ENCODE assay signal across 12 cellular contexts in genomic region chr6:96947055-96947454, GRCh38. TPM values are rescaled to one million over a fixed set of nuclear protein-coding genes. Genes with fewer than 3 reads are reported as not detected.
DNase-seq lines count a peak whose midpoint lies in the region; ATAC-seq and TF ChIP-seq lines count a peak whose summit lies in the region.
"Had no signal": no experiment of that assay in that cellular context is flagged by ENCODE, and none has a peak within 500 bp of the region (broad histone marks: within the 10 kb centered on the region; RNA-seq: fewer than 3 reads in every experiment).

No MANE protein-coding gene starts in this region.

- no peak for DNase-seq in CD4-positive, alpha-beta T cell
- DNase-seq in NOMO-1 (lab: John Stamatoyannopoulos, UW; ENCODE audit: unreplicated experiment in 2 of 2) (no peak), GOT3 (lab: John Stamatoyannopoulos, UW) (no peak), RWPE1 (ENCODE audit: low spot score) (no peak)
- DNase-seq in stimulated activated CD4-positive, alpha-beta T cell treated with anti-CD3 and anti-CD28 coated beads, Interleukin-15, amount 100 ng/mL, for 24 hours = no peak
- DNase-seq: activated CD4-positive, alpha-beta T cell treated with anti-CD3 and anti-CD28 coated beads, Interleukin-2, amount 10 ng/mL, durations not matched to agents 7 days and 5 days; foreskin fibroblast had no signal

- H3K27me3 Mint-ChIP-seq in CD4-positive, alpha-beta T cell = no peaks in the 10 kb centered on the region
- H3K27me3 Mint-ChIP-seq: activated CD4-positive, alpha-beta T cell treated with anti-CD3 and anti-CD28 coated beads, Interleukin-2, amount 10 ng/mL, durations not matched to agents 7 days and 5 days; brain had no signal

- no peak overlapping the region for H3K27ac ChIP-seq in CD4-positive, alpha-beta T cell (ENCODE audit: low read depth, low read length)
- no peak overlapping the region for H3K27ac ChIP-seq in RWPE1
- H3K27ac ChIP-seq: vagina had no signal

- no peaks in the 10 kb centered on the region for H3K36me3 Mint-ChIP-seq in CD4-positive, alpha-beta T cell (ENCODE audit: low read depth)
- H3K36me3 Mint-ChIP-seq: brain had no signal

- H3K4me1 Mint-ChIP-seq in CD4-positive, alpha-beta T cell (ENCODE audit: low read depth) = no peaks in the 10 kb centered on the region

- intact Hi-C loops in CD4-positive, alpha-beta T cell (cut with DNase I, micrococcal nuclease) = no loop called here

- no peak for TF ChIP-seq CTCF in CD4-positive, alpha-beta T cell (IDR thresholded peaks at IDR 0.05)
- TF ChIP-seq CTCF in RWPE1 (conservative IDR thresholded peaks at IDR 0.05; ENCODE audit: low read depth) = no peak

- H3K9me3 Mint-ChIP-seq in CD4-positive, alpha-beta T cell = no peaks in the 10 kb centered on the region

- H3K27ac Mint-ChIP-seq in CD4-positive, alpha-beta T cell = no peak overlapping the region
- H3K27ac Mint-ChIP-seq: activated CD4-positive, alpha-beta T cell treated with anti-CD3 and anti-CD28 coated beads, Interleukin-2, amount 10 ng/mL, durations not matched to agents 7 days and 5 days; brain had no signal

- H3K27me3 ChIP-seq in CD4-positive, alpha-beta T cell (ENCODE audit: control insufficient read depth, insufficient read depth, low read length) = no peaks in the 10 kb centered on the region
- H3K27me3 ChIP-seq: vagina had no signal

- POLR2A ChIA-PET in CD4-positive, alpha-beta T cell (lab: Charles Lee) = no interaction called here
- POLR2A ChIA-PET in RWPE1 (lab: Yijun Ruan, JAX; ENCODE audit: low non-redundant PET) = no interaction called here

- no peaks in the 10 kb centered on the region for H3K9me3 ChIP-seq in CD4-positive, alpha-beta T cell (ENCODE audit: control insufficient read depth, low read length)
- H3K9me3 ChIP-seq: vagina had no signal

- H3K4me3 Mint-ChIP-seq in CD4-positive, alpha-beta T cell = no peak overlapping the region
- H3K4me3 Mint-ChIP-seq: activated CD4-positive, alpha-beta T cell treated with anti-CD3 and anti-CD28 coated beads, Interleukin-2, amount 10 ng/mL, durations not matched to agents 7 days and 5 days; brain had no signal

- CTCF ChIA-PET in CD4-positive, alpha-beta T cell (lab: Charles Lee) = interaction anchor here (0.8 kb wide), 1 partner anchor 10 kb away, joined by 3 read pairs; no protein-coding TSS in a partner anchor
- CTCF ChIA-PET in RWPE1 (lab: Yijun Ruan, JAX) = no interaction called here

- peak; percentile 46 for ATAC-seq in CD4-positive, alpha-beta T cell (ENCODE audit: poor library complexity)
- ATAC-seq in GM19025 (IDR thresholded peaks at IDR 0.05; ENCODE audit: low read depth, unreplicated experiment) (peak; percentile 97), HG02759 (IDR thresholded peaks at IDR 0.05; ENCODE audit: unreplicated experiment) (peak; percentile 97), HG03571 (IDR thresholded peaks at IDR 0.05; ENCODE audit: unreplicated experiment) (peak; percentile 98)

RNA-seq across cellular contexts. Expression of gene KLHL32, which starts 22.5 kb away (rescaled TPM):
- 1 to 10 TPM; 1.0 to 2.3 TPM for total RNA-seq in CD4-positive, alpha-beta T cell

RNA-seq across cellular contexts. Expression of gene NDUFAF4, which starts 49.4 kb away (rescaled TPM):
- total RNA-seq in CD4-positive, alpha-beta T cell = 10 to 100 TPM; 31.6 to 37.3 TPM

Comparison
In these comparisons a context has a peak if more than half of its experiments do, and no peak if none do; other contexts are left out.
1. ATAC-seq: peak in every context shown above with its lines; median percentile 98 in HG03571; 97 in GM19025; 97 in HG02759; 46 in CD4-positive, alpha-beta T cell.